Comparison of ENCODE assay signal across 23 cellular contexts in the genomic region with DNA sequence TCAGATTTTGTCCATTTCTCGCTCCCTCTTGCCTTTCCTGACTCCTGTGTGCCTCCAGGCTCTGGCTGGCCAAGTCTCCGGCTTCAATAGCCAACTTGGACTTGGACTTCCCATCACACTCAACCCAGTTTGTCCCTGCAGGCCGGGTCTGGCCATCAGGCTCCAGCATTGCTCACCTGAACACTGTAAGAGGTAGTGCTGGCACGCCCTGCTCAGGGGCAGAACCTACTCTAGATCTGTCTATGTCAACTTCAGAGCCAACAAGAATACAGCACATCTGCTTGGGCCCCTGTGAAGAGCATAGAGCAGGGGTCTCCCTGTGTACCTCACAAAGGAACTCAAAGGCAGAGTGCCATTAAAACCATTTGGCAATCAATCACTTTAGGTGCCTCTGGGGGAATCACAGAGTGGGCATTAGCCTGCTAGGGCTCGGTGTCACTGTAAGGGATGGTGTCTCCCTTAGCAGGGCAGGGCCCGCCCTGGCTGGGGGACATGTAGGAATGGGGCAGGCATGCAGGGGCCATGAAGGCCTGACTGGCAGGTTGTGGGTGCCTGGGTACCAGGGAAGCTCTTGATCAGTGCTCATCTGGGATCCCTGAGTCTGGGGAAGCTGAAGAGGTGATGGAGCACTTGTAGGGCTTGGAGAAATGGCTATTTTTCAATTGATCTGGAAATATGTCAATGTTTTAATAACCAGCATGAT.
"Had no signal": no experiment of that assay in that cellular context is flagged by ENCODE, and none has a peak within 500 bp of the region (broad histone marks: within the 10 kb centered on the region; RNA-seq: fewer than 3 reads in every experiment).

No MANE protein-coding gene starts in this region.

- H3K27ac Mint-ChIP-seq: dendritic cell treated with granulocyte-macrophage colony-stimulating factor and Interleukin-4, amounts not matched to agents 40 ng/mL and 50 ng/mL, for 4 days; effector memory CD8-positive, alpha-beta T cell; endodermal cell had no signal

- H3K27me3 ChIP-seq: colonic mucosa, foreskin keratinocyte, gastrocnemius medialis, gastroesophageal sphincter, heart left ventricle, heart right ventricle had no signal

- H3K4me3 Mint-ChIP-seq: dendritic cell treated with granulocyte-macrophage colony-stimulating factor and Interleukin-4, amounts not matched to agents 40 ng/mL and 50 ng/mL, for 4 days; effector memory CD8-positive, alpha-beta T cell; endodermal cell had no signal

- DNase-seq: colonic mucosa; cortex of kidney; dermis blood vessel endothelial cell; dorsolateral prefrontal cortex; effector CD4-positive, alpha-beta T cell; effector CD8-positive, alpha-beta T cell; effector memory CD4-positive, alpha-beta T cell; effector memory CD8-positive, alpha-beta T cell; endodermal cell; erythroblast; esophagus squamous epithelium; foreskin keratinocyte; foreskin melanocyte; gastrocnemius medialis; glutamatergic neuron; head of caudate nucleus; heart left ventricle; heart right ventricle had no signal

- H3K9me3 Mint-ChIP-seq: dendritic cell treated with granulocyte-macrophage colony-stimulating factor and Interleukin-4, amounts not matched to agents 40 ng/mL and 50 ng/mL, for 4 days; effector memory CD8-positive, alpha-beta T cell; endodermal cell had no signal

- H3K4me1 ChIP-seq: colonic mucosa, esophagus squamous epithelium, gastrocnemius medialis, gastroesophageal sphincter had no signal

- H3K9me3 ChIP-seq: colonic mucosa, esophagus squamous epithelium, gastrocnemius medialis, gastroesophageal sphincter, heart left ventricle, heart right ventricle had no signal

- H3K27me3 Mint-ChIP-seq: dendritic cell treated with granulocyte-macrophage colony-stimulating factor and Interleukin-4, amounts not matched to agents 40 ng/mL and 50 ng/mL, for 4 days had no signal

- H3K27ac ChIP-seq: colonic mucosa, coronary artery, dorsolateral prefrontal cortex, epithelial cell of prostate, esophagus squamous epithelium, foreskin keratinocyte, gastrocnemius medialis, gastroesophageal sphincter, heart left ventricle, heart right ventricle had no signal

- H3K4me1 Mint-ChIP-seq: endodermal cell had no signal

- H3K4me3 ChIP-seq: colonic mucosa, coronary artery, dorsolateral prefrontal cortex, esophagus squamous epithelium, gastrocnemius medialis, gastroesophageal sphincter, heart left ventricle, heart right ventricle had no signal

- ATAC-seq: effector memory CD8-positive, alpha-beta T cell; esophagus mucosa; foreskin keratinocyte; gastrocnemius medialis; gastroesophageal sphincter; heart left ventricle had no signal

- H3K36me3 ChIP-seq: colonic mucosa, esophagus squamous epithelium, gastrocnemius medialis, gastroesophageal sphincter, heart left ventricle, heart right ventricle had no signal
